In genomic region chr2:66903126-66903654, GRCh38 we compare ENCODE assay signal across 35 cellular contexts.
"Had no signal": no experiment of that assay in that cellular context is flagged by ENCODE, and none has a peak within 500 bp of the region (broad histone marks: within the 10 kb centered on the region; RNA-seq: fewer than 3 reads in every experiment).

No MANE protein-coding gene starts in this region.

- H3K9me3 ChIP-seq: adrenal gland, ascending aorta, breast epithelium, colonic mucosa, gastroesophageal sphincter had no signal

- ATAC-seq: activated CD4-positive, alpha-beta T cell treated with anti-CD3 and anti-CD28 coated beads for 36 hours; activated CD8-positive, alpha-beta memory T cell treated with anti-CD3 and anti-CD28 coated beads, Interleukin-2, amount 10 ng/mL, durations not matched to agents 7 days and 5 days; activated CD8-positive, alpha-beta T cell treated with anti-CD3 and anti-CD28 coated beads, Interleukin-2, amount 10 ng/mL, durations not matched to agents 7 days and 5 days; activated naive CD8-positive, alpha-beta T cell treated with anti-CD3 and anti-CD28 coated beads, Interleukin-2, amount 50 U/mL, for 24 hours; esophagus mucosa; gastroesophageal sphincter; T-helper 17 cell had no signal

- H3K27me3 ChIP-seq: adrenal gland, ascending aorta, breast epithelium, cardiac muscle cell, colonic mucosa, gastroesophageal sphincter had no signal

- H3K4me3 ChIP-seq: adrenal gland, ascending aorta, breast epithelium, cardiac muscle cell, colonic mucosa, gastroesophageal sphincter had no signal

- H3K4me1 Mint-ChIP-seq: activated CD4-positive, alpha-beta T cell treated with anti-CD3 and anti-CD28 coated beads for 36 hours; activated CD4-positive, alpha-beta T cell treated with anti-CD3 and anti-CD28 coated beads, Interleukin-2, amount 10 ng/mL, durations not matched to agents 24 days and 14 days; activated CD8-positive, alpha-beta memory T cell treated with anti-CD3 and anti-CD28 coated beads, Interleukin-2, amount 10 ng/mL, durations not matched to agents 7 days and 5 days; activated naive CD4-positive, alpha-beta T cell treated with anti-CD3 and anti-CD28 coated beads, Interleukin-2, amount 50 U/mL, for 24 hours; activated naive CD8-positive, alpha-beta T cell treated with anti-CD3 and anti-CD28 coated beads for 36 hours; activated naive CD8-positive, alpha-beta T cell treated with anti-CD3 and anti-CD28 coated beads, Interleukin-2, amount 50 U/mL, for 24 hours; T-helper 17 cell had no signal

- H3K36me3 Mint-ChIP-seq: activated CD4-positive, alpha-beta memory T cell treated with anti-CD3 and anti-CD28 coated beads for 36 hours; activated CD8-positive, alpha-beta memory T cell treated with anti-CD3 and anti-CD28 coated beads, Interleukin-2, amount 10 ng/mL, durations not matched to agents 7 days and 5 days; activated naive CD4-positive, alpha-beta T cell treated with anti-CD3 and anti-CD28 coated beads, Interleukin-2, amount 50 U/mL, for 24 hours; activated naive CD8-positive, alpha-beta T cell treated with anti-CD3 and anti-CD28 coated beads for 36 hours; brain had no signal

- H3K27ac Mint-ChIP-seq: activated CD4-positive, alpha-beta memory T cell treated with anti-CD3 and anti-CD28 coated beads for 36 hours; activated CD4-positive, alpha-beta T cell treated with anti-CD3 and anti-CD28 coated beads for 36 hours; activated CD4-positive, alpha-beta T cell treated with anti-CD3 and anti-CD28 coated beads, Interleukin-2, amount 10 ng/mL, durations not matched to agents 24 days and 14 days; activated CD8-positive, alpha-beta memory T cell treated with anti-CD3 and anti-CD28 coated beads, Interleukin-2, amount 10 ng/mL, durations not matched to agents 7 days and 5 days; activated CD8-positive, alpha-beta T cell treated with anti-CD3 and anti-CD28 coated beads, Interleukin-2, amount 10 ng/mL, durations not matched to agents 7 days and 5 days; activated naive CD4-positive, alpha-beta T cell treated with anti-CD3 and anti-CD28 coated beads for 36 hours; activated naive CD4-positive, alpha-beta T cell treated with anti-CD3 and anti-CD28 coated beads, Interleukin-2, amount 50 U/mL, for 24 hours; activated naive CD8-positive, alpha-beta T cell treated with anti-CD3 and anti-CD28 coated beads for 36 hours; activated naive CD8-positive, alpha-beta T cell treated with anti-CD3 and anti-CD28 coated beads, Interleukin-2, amount 50 U/mL, for 24 hours; activated T-helper 1 cell treated with anti-CD3 and anti-CD28 coated beads, Interleukin-12 subunit alpha, Interleukin-12 subunit beta, Interleukin-2, Interleukin-4 antibody, amounts not matched to agents 30 ng/mL and 10 ng/mL and 1 ng/mL, durations not matched to agents 14 hours and 24 hours and 36 hours; activated T-helper 2 cell treated with anti-CD3 and anti-CD28 coated beads, Interferon-gamma antibody, Interleukin-2, Interleukin-4, amounts not matched to agents 10 μg/mL and 5 μg/mL and 100 μg/mL, durations not matched to agents 14 hours and 24 hours and 36 hours; brain; T-helper 17 cell; T-helper 2 cell treated with Interferon-gamma antibody and Interleukin-4, amounts not matched to agents 5 μg/mL and 100 μg/mL, for 36 hours had no signal

- H3K27ac ChIP-seq: adrenal gland, ascending aorta, breast epithelium, cardiac muscle cell, colonic mucosa, gastroesophageal sphincter, WERI-Rb-1 had no signal

- H3K4me1 ChIP-seq: adrenal gland, ascending aorta, breast epithelium, colonic mucosa had no signal

- H3K9me3 Mint-ChIP-seq: activated naive CD8-positive, alpha-beta T cell treated with anti-CD3 and anti-CD28 coated beads for 36 hours had no signal

- H3K4me3 Mint-ChIP-seq: activated CD4-positive, alpha-beta memory T cell treated with anti-CD3 and anti-CD28 coated beads for 36 hours; activated CD4-positive, alpha-beta T cell treated with anti-CD3 and anti-CD28 coated beads for 36 hours; activated CD4-positive, alpha-beta T cell treated with anti-CD3 and anti-CD28 coated beads, Interleukin-2, amount 10 ng/mL, durations not matched to agents 24 days and 14 days; activated CD8-positive, alpha-beta memory T cell treated with anti-CD3 and anti-CD28 coated beads, Interleukin-2, amount 10 ng/mL, durations not matched to agents 7 days and 5 days; activated CD8-positive, alpha-beta T cell treated with anti-CD3 and anti-CD28 coated beads, Interleukin-2, amount 10 ng/mL, durations not matched to agents 7 days and 5 days; activated naive CD4-positive, alpha-beta T cell treated with anti-CD3 and anti-CD28 coated beads for 36 hours; activated naive CD4-positive, alpha-beta T cell treated with anti-CD3 and anti-CD28 coated beads, Interleukin-2, amount 50 U/mL, for 24 hours; activated naive CD8-positive, alpha-beta T cell treated with anti-CD3 and anti-CD28 coated beads for 36 hours; activated naive CD8-positive, alpha-beta T cell treated with anti-CD3 and anti-CD28 coated beads, Interleukin-2, amount 50 U/mL, for 24 hours; activated T-helper 1 cell treated with anti-CD3 and anti-CD28 coated beads, Interleukin-12 subunit alpha, Interleukin-12 subunit beta, Interleukin-2, Interleukin-4 antibody, amounts not matched to agents 30 ng/mL and 10 ng/mL and 1 ng/mL, durations not matched to agents 14 hours and 24 hours and 36 hours; brain; T-helper 17 cell; T-helper 2 cell treated with Interferon-gamma antibody and Interleukin-4, amounts not matched to agents 5 μg/mL and 100 μg/mL, for 36 hours had no signal

- H3K27me3 Mint-ChIP-seq: activated CD4-positive, alpha-beta memory T cell treated with anti-CD3 and anti-CD28 coated beads for 36 hours; activated CD4-positive, alpha-beta T cell treated with anti-CD3 and anti-CD28 coated beads for 36 hours; activated CD4-positive, alpha-beta T cell treated with anti-CD3 and anti-CD28 coated beads, Interleukin-2, amount 10 ng/mL, durations not matched to agents 24 days and 14 days; activated CD8-positive, alpha-beta memory T cell treated with anti-CD3 and anti-CD28 coated beads, Interleukin-2, amount 10 ng/mL, durations not matched to agents 7 days and 5 days; activated naive CD4-positive, alpha-beta T cell treated with anti-CD3 and anti-CD28 coated beads, Interleukin-2, amount 50 U/mL, for 24 hours; activated naive CD8-positive, alpha-beta T cell treated with anti-CD3 and anti-CD28 coated beads for 36 hours; activated naive CD8-positive, alpha-beta T cell treated with anti-CD3 and anti-CD28 coated beads, Interleukin-2, amount 50 U/mL, for 24 hours; brain; T-helper 17 cell had no signal

- DNase-seq: activated CD4-positive, alpha-beta memory T cell treated with anti-CD3 and anti-CD28 coated beads for 36 hours; activated CD4-positive, alpha-beta T cell treated with anti-CD3 and anti-CD28 coated beads for 36 hours; activated CD4-positive, alpha-beta T cell treated with anti-CD3 and anti-CD28 coated beads, Interleukin-2, amount 10 ng/mL, durations not matched to agents 24 days and 14 days; activated CD4-positive, CD25-positive, alpha-beta regulatory T cell; activated CD4-positive, CD25-positive, alpha-beta regulatory T cell treated with anti-CD3 and anti-CD28 coated beads, Interleukin-2, amount 50 U/mL, for 72 hours; activated CD8-positive, alpha-beta memory T cell treated with anti-CD3 and anti-CD28 coated beads, Interleukin-2, amount 10 ng/mL, durations not matched to agents 7 days and 5 days; activated CD8-positive, alpha-beta memory T cell treated with anti-CD3 and anti-CD28 coated beads, Interleukin-2, amount 50 U/mL, for 4 hours; activated CD8-positive, alpha-beta T cell treated with anti-CD3 and anti-CD28 coated beads, Interleukin-2, amount 10 ng/mL, durations not matched to agents 7 days and 5 days; activated effector memory CD4-positive, alpha-beta T cell treated with anti-CD3 and anti-CD28 coated beads, Interleukin-2, amount 50 U/mL, for 16 hours; activated naive CD4-positive, alpha-beta T cell treated with anti-CD3 and anti-CD28 coated beads for 36 hours; activated naive CD8-positive, alpha-beta T cell treated with anti-CD3 and anti-CD28 coated beads for 36 hours; activated naive CD8-positive, alpha-beta T cell treated with anti-CD3 and anti-CD28 coated beads, Interleukin-2, amount 50 U/mL, for 24 hours; activated T-cell treated with anti-CD3 and anti-CD28 coated beads, Interleukin-2, amount 50 U/mL, for 1 hour; activated T-cell treated with anti-CD3 and anti-CD28 coated beads, Interleukin-2, amount 50 U/mL, for 48 hours; adrenal gland; central memory CD4-positive, alpha-beta T cell; cerebellar nuclear complex; colonic mucosa; effector CD8-positive, alpha-beta T cell; foreskin melanocyte; head of caudate nucleus; T-helper 1 cell; T-helper 17 cell; T1000; WERI-Rb-1 had no signal

- H3K36me3 ChIP-seq: adrenal gland, ascending aorta, breast epithelium, cardiac muscle cell, colonic mucosa, gastroesophageal sphincter, WERI-Rb-1 had no signal
